ENCODE assay signal across 15 cellular contexts in the genomic region with DNA sequence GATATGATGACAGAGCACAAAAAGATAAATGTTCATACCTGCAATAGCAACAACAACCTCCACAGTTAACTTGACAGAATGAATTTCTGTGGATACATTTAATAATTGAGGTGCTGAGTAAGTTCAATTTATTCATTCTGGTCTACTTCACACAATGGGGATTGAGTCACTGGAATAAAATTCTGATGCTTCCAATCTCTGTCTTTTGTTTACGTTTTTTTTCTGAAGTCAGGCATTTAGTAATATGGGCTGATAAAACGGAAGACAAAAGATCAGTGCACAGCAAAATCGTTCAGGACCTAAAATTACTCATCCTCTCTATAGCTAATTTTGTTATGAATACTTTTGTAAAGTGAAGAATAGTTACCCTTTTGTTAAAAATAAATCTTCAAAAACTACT.
DNase-seq lines count a peak whose midpoint lies in the region; TF ChIP-seq lines count a peak whose summit lies in the region.
"Had no signal": no experiment of that assay in that cellular context is flagged by ENCODE, and none has a peak within 500 bp of the region (broad histone marks: within the 10 kb centered on the region; RNA-seq: fewer than 3 reads in every experiment).

No MANE protein-coding gene starts in this region.

- H3K9me3 Mint-ChIP-seq in T-helper 2 cell treated with Interferon-gamma antibody and Interleukin-4, amounts not matched to agents 5 μg/mL and 100 μg/mL, for 36 hours, result no peaks in the 10 kb centered on the region
- H3K9me3 Mint-ChIP-seq in nephron progenitor cell, result no peaks in the 10 kb centered on the region

- H3K36me3 Mint-ChIP-seq in T-helper 2 cell treated with Interferon-gamma antibody and Interleukin-4, amounts not matched to agents 5 μg/mL and 100 μg/mL, for 36 hours (ENCODE audit: low read depth), result no peaks in the 10 kb centered on the region
- no peaks in the 10 kb centered on the region for H3K36me3 Mint-ChIP-seq in nephron progenitor cell (ENCODE audit: low read depth)

- no peak overlapping the region for H3K27ac ChIP-seq in AG04450 (ENCODE audit: low read depth, low read length)
- no peak overlapping the region for H3K27ac ChIP-seq in coronary artery
- H3K27ac ChIP-seq: cardiac muscle cell, hepatocyte, VCaP had no signal

- no peak overlapping the region for H3K27ac Mint-ChIP-seq in T-helper 2 cell treated with Interferon-gamma antibody and Interleukin-4, amounts not matched to agents 5 μg/mL and 100 μg/mL, for 36 hours
- H3K27ac Mint-ChIP-seq in nephron progenitor cell, result no peak overlapping the region

- peak; percentile 39 for DNase-seq in AG04450 (ENCODE audit: low read depth, low spot score)
- DNase-seq in HT1080 (ENCODE audit: low read depth), result peak; percentile 74
- peak; percentile 59 to 84 for DNase-seq in cardiac fibroblast (ENCODE audit: low read depth in 2 of 2)
- peak; percentile 35 for DNase-seq in kidney tubule cell (ENCODE audit: low spot score)
- no peak for DNase-seq in T-helper 2 cell treated with Interferon-gamma antibody and Interleukin-4, amounts not matched to agents 5 μg/mL and 100 μg/mL, for 36 hours (ENCODE audit: low spot score)
- no peak for DNase-seq in nephron progenitor cell
- DNase-seq in NCI-H2029 (lab: John Stamatoyannopoulos, UW), result no peak
- DNase-seq in coronary artery (ENCODE audit: low spot score), result no peak
- DNase-seq: activated effector memory CD4-positive, alpha-beta T cell treated with anti-CD3 and anti-CD28 coated beads, Interleukin-2, amount 50 U/mL, for 16 hours; DMS79 treated with DMSO at 0.1 percent for 48 hours; NCI-H2171 treated with DMSO at 0.1 percent for 48 hours had no signal

- H3K4me3 ChIP-seq in AG04450 (ENCODE audit: low read depth, low read length) (no peak overlapping the region), cardiac fibroblast (replicated peaks in 1 of 2; ENCODE audit: low read depth in 2 of 2, low read length in 2 of 2) (no peak overlapping the region), coronary artery (no peak overlapping the region)
- H3K4me3 ChIP-seq: cardiac muscle cell, hepatocyte, smooth muscle cell had no signal

- CTCF ChIA-PET in AG04450 (lab: Charles Lee), result no interaction called here

- no peak overlapping the region for H3K4me3 Mint-ChIP-seq in T-helper 2 cell treated with Interferon-gamma antibody and Interleukin-4, amounts not matched to agents 5 μg/mL and 100 μg/mL, for 36 hours
- no peak overlapping the region for H3K4me3 Mint-ChIP-seq in nephron progenitor cell

- POLR2A ChIA-PET in AG04450 (lab: Yijun Ruan, JAX), result no interaction called here

- H3K9me3 ChIP-seq in AG04450 (ENCODE audit: control insufficient read depth, insufficient read depth, low read length), result no peaks in the 10 kb centered on the region

- H3K27me3 Mint-ChIP-seq in T-helper 2 cell treated with Interferon-gamma antibody and Interleukin-4, amounts not matched to agents 5 μg/mL and 100 μg/mL, for 36 hours (ENCODE audit: low read depth), result no peaks in the 10 kb centered on the region
- H3K27me3 Mint-ChIP-seq in nephron progenitor cell (ENCODE audit: low read depth, poor library complexity), result no peaks in the 10 kb centered on the region

- H3K4me1 Mint-ChIP-seq in T-helper 2 cell treated with Interferon-gamma antibody and Interleukin-4, amounts not matched to agents 5 μg/mL and 100 μg/mL, for 36 hours (ENCODE audit: low read depth), result no peaks in the 10 kb centered on the region
- no peaks in the 10 kb centered on the region for H3K4me1 Mint-ChIP-seq in nephron progenitor cell

- H3K27me3 ChIP-seq in AG04450 (ENCODE audit: control insufficient read depth, insufficient read depth, low read length), result no peaks in the 10 kb centered on the region
- H3K27me3 ChIP-seq: cardiac muscle cell, hepatocyte had no signal

- TF ChIP-seq CTCF in AG04450 (IDR thresholded peaks at IDR 0.05; ENCODE audit: low read depth, low read length) (no peak), cardiac fibroblast (IDR thresholded peaks at IDR 0.05; ENCODE audit: low read depth, low read length) (no peak), nephron progenitor cell (IDR thresholded peaks at IDR 0.05) (no peak), coronary artery (IDR thresholded peaks at IDR 0.05) (no peak)

Comparison
In these comparisons a context has a peak if more than half of its experiments do, and no peak if none do; other contexts are left out.
1. DNase-seq: peak in AG04450 (single experiment), HT1080 (single experiment), cardiac fibroblast (2 of 2) and kidney tubule cell (single experiment); none in T-helper 2 cell treated with Interferon-gamma antibody and Interleukin-4, amounts not matched to agents 5 μg/mL and 100 μg/mL, for 36 hours (single experiment), nephron progenitor cell (single experiment), NCI-H2029 (single experiment) and coronary artery (single experiment).